In genomic region chr9:16752615-16753014, GRCh38 we compare ENCODE assay signal across 1 cellular context.
TF ChIP-seq lines count a peak whose summit lies in the region.

No MANE protein-coding gene starts in this region.

TF ChIP-seq in IMR-90, 13 proteins besides CTCF, POLR2A, EP300 and RAD21 (continued from another document):
- no peak for TF ChIP-seq ELK1 (IDR thresholded peaks at IDR 0.05; ENCODE audit: borderline replicate concordance, low read depth, low read length)
